In the genomic region with DNA sequence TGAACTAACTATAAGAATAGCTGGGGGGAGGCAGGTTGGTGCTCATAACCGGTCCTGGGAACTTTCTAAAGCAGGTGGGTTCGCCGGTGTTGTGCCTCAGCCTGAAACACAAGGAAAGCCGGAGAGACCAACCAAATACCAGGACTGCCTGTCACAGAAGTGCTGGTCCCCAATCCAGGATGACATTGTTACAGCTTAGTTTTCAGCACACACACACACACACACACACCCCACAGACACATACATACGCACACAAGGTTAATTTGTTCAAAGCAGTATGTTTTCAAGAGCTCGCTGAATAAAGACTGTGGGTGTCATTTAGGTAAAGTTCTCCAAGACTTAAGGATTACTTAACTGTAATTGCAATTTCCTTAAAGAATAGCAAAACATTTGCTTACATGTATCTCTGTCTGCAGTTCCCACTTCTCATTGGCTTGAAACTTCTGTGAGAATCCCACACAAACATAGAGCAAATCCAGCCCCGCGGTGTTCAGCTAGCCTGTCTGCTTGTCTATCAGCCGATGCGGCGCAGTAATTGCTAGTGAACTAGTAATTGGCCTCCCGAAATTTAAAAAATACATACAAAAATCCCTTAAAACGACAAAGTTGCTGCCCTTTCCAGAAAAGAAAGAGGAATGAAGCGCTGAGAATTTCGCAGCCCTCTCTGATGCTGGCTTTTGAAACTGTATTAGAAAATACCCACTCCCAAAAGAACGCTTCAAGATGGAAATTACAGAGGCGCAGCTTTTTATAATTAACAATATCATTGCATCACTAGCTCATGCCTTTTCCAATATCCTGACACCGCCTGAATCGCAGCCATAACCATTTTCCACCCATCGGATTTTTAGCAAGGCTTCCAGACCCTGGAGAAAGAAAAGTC, we compare ENCODE assay signal across 8 cellular contexts. TPM values are rescaled to one million over a fixed set of nuclear protein-coding genes. Genes with fewer than 3 reads are reported as not detected.
DNase-seq lines count a peak whose midpoint lies in the region; ATAC-seq and TF ChIP-seq lines count a peak whose summit lies in the region.

No MANE protein-coding gene starts in this region.

- no peaks in the 10 kb centered on the region for H3K9me3 ChIP-seq in mesodermal cell (ENCODE audit: control insufficient read depth, low read length)
- H3K9me3 ChIP-seq in uterus, result no peaks in the 10 kb centered on the region

- WGBS in mesodermal cell (ENCODE audit: insufficient coverage in 2 of 2), 2 experiments, result 68 to 70% methylated on average over 11 to 12 of the region's 20 CpGs

- CTCF ChIA-PET in activated naive CD4-positive, alpha-beta T cell treated with anti-CD3 and anti-CD28 coated beads, Interleukin-2, amount 10 ng/mL, durations not matched to agents 7 days and 5 days (lab: Charles Lee), result no interaction called here

- no peaks in the 10 kb centered on the region for H3K36me3 Mint-ChIP-seq in activated naive CD4-positive, alpha-beta T cell treated with anti-CD3 and anti-CD28 coated beads, Interleukin-2, amount 10 ng/mL, durations not matched to agents 7 days and 5 days
- no peaks in the 10 kb centered on the region for H3K36me3 Mint-ChIP-seq in activated naive CD4-positive, alpha-beta T cell treated with anti-CD3 and anti-CD28 coated beads, Interleukin-2, amount 50 U/mL, for 72 hours

- H3K27me3 ChIP-seq in uterus, result no peaks in the 10 kb centered on the region

- no peaks in the 10 kb centered on the region for H3K36me3 ChIP-seq in mesodermal cell (ENCODE audit: control insufficient read depth, insufficient read depth, low read length)
- H3K36me3 ChIP-seq in uterus, result no peaks in the 10 kb centered on the region

- TF ChIP-seq CTCF in coronary artery (IDR thresholded peaks at IDR 0.05) (no peak), uterus (IDR thresholded peaks at IDR 0.05) (no peak)

- ATAC-seq in activated naive CD4-positive, alpha-beta T cell treated with anti-CD3 and anti-CD28 coated beads, Interleukin-2, amount 50 U/mL, for 72 hours, result no peak
- ATAC-seq in GM19455 (IDR thresholded peaks at IDR 0.05; ENCODE audit: unreplicated experiment), result no peak

- H3K9me3 Mint-ChIP-seq in activated naive CD4-positive, alpha-beta T cell treated with anti-CD3 and anti-CD28 coated beads, Interleukin-2, amount 10 ng/mL, durations not matched to agents 7 days and 5 days, result no peaks in the 10 kb centered on the region
- no peaks in the 10 kb centered on the region for H3K9me3 Mint-ChIP-seq in activated naive CD4-positive, alpha-beta T cell treated with anti-CD3 and anti-CD28 coated beads, Interleukin-2, amount 50 U/mL, for 72 hours

- TF ChIP-seq POLR2A in uterus (IDR thresholded peaks at IDR 0.05), result no peak

- peaks cover 62% of the 10 kb centered on the region for H3K27me3 Mint-ChIP-seq in activated naive CD4-positive, alpha-beta T cell treated with anti-CD3 and anti-CD28 coated beads, Interleukin-2, amount 10 ng/mL, durations not matched to agents 7 days and 5 days

- no peak for DNase-seq in activated naive CD4-positive, alpha-beta T cell treated with anti-CD3 and anti-CD28 coated beads, Interleukin-2, amount 10 ng/mL, durations not matched to agents 7 days and 5 days
- no peak for DNase-seq in activated naive CD4-positive, alpha-beta T cell treated with anti-CD3 and anti-CD28 coated beads, Interleukin-2, amount 50 U/mL, for 72 hours (ENCODE audit: low spot score in 2 of 2)
- DNase-seq in coronary artery (ENCODE audit: low spot score) (no peak), uterus (no peak), NCI-H2196 (lab: John Stamatoyannopoulos, UW; ENCODE audit: unreplicated experiment) (no peak), NCI-H2081 (lab: John Stamatoyannopoulos, UW) (no peak)

- H3K27ac Mint-ChIP-seq in activated naive CD4-positive, alpha-beta T cell treated with anti-CD3 and anti-CD28 coated beads, Interleukin-2, amount 10 ng/mL, durations not matched to agents 7 days and 5 days, result no peak overlapping the region
- H3K27ac Mint-ChIP-seq in activated naive CD4-positive, alpha-beta T cell treated with anti-CD3 and anti-CD28 coated beads, Interleukin-2, amount 50 U/mL, for 72 hours, result no peak overlapping the region

- intact Hi-C loops in uterus (cut with DNase I; ENCODE audit: low total_unique reads), result no loop called here

- peaks cover 4% of the 10 kb centered on the region for H3K4me1 ChIP-seq in mesodermal cell (ENCODE audit: control insufficient read depth, insufficient read depth, low read length, poor library complexity, severe bottlenecking)
- no peaks in the 10 kb centered on the region for H3K4me1 ChIP-seq in uterus

- H3K4me1 Mint-ChIP-seq in activated naive CD4-positive, alpha-beta T cell treated with anti-CD3 and anti-CD28 coated beads, Interleukin-2, amount 10 ng/mL, durations not matched to agents 7 days and 5 days, result peaks cover 23% of the 10 kb centered on the region

- H3K27ac ChIP-seq in coronary artery (peak overlapping the region; percentile 68 to 91), mesodermal cell (ENCODE audit: low read depth, low read length, severe bottlenecking) (no peak overlapping the region), uterus (peak overlapping the region; percentile 75 to 79)

- H3K4me3 ChIP-seq in coronary artery (peak overlapping the region; percentile 85), mesodermal cell (ENCODE audit: extremely low read depth, insufficient read depth, low read length, poor library complexity, severe bottlenecking) (peak overlapping the region; percentile 47), uterus (peak overlapping the region; percentile 49 to 50)

- peak overlapping the region; percentile 79 for H3K4me3 Mint-ChIP-seq in activated naive CD4-positive, alpha-beta T cell treated with anti-CD3 and anti-CD28 coated beads, Interleukin-2, amount 10 ng/mL, durations not matched to agents 7 days and 5 days

RNA-seq across cellular contexts. Expression of a gene that starts 0.9 kb away (rescaled TPM):
- total RNA-seq in activated naive CD4-positive, alpha-beta T cell treated with anti-CD3 and anti-CD28 coated beads, Interleukin-2, amount 50 U/mL, for 72 hours, result 1 to 10 TPM in 1 of 2 donors, under 1 TPM in 1; 0.41 to 2.7 TPM
- 3.5 TPM for polyA plus RNA-seq in mesodermal cell (2013, experiment 1 of 2)
- polyA plus RNA-seq in mesodermal cell (2013, experiment 2 of 2), result 4.7 TPM
- total RNA-seq in uterus, result 100 to 1,000 TPM in 2 of 4 donors, 10 to 100 TPM in 2; 48.0 to 304 (median 165) TPM

Comparison
In these comparisons a context has a peak if more than half of its experiments do, and no peak if none do; other contexts are left out.
1. RNA of a gene that starts 0.9 kb away (total RNA-seq): 48.0 to 304 TPM in uterus; 0.41 to 2.7 TPM in activated naive CD4-positive, alpha-beta T cell treated with anti-CD3 and anti-CD28 coated beads, Interleukin-2, amount 50 U/mL, for 72 hours; every median in the first group is over 10 times any median in the second.
2. Peak in every context shown above with its lines, with median percentiles within 50 percentile points of each other: H3K4me3 ChIP-seq.